11 cellular contexts compared by ENCODE assay signal in genomic region chr2:98502556-98503335, GRCh38. TPM values are rescaled to one million over a fixed set of nuclear protein-coding genes. Genes with fewer than 3 reads are reported as not detected.
A peak's percentile ranks its signal among the peaks of the same experiment; 100 is the strongest.
DNase-seq lines count a peak whose midpoint lies in the region; ATAC-seq and TF ChIP-seq lines count a peak whose summit lies in the region.
"Had no signal": no experiment of that assay in that cellular context is flagged by ENCODE, and none has a peak within 500 bp of the region (broad histone marks: within the 10 kb centered on the region; RNA-seq: fewer than 3 reads in every experiment).

No MANE protein-coding gene starts in this region.

- peak; percentile 61 for ATAC-seq in GM18498 (IDR thresholded peaks at IDR 0.05; ENCODE audit: unreplicated experiment)

- H3K9me3 ChIP-seq in thyroid gland (no peaks in the 10 kb centered on the region), tibial nerve (no peaks in the 10 kb centered on the region)
- H3K9me3 ChIP-seq: pancreas had no signal

- H3K27ac ChIP-seq in thyroid gland = no peak overlapping the region
- peak overlapping the region in 2 of 4 donors; percentile 89 to 95 for H3K27ac ChIP-seq in tibial nerve
- H3K27ac ChIP-seq: pancreas had no signal

- H3K27me3 Mint-ChIP-seq in chondrocyte (ENCODE audit: low read depth) = no peaks in the 10 kb centered on the region

- intact Hi-C loops in thyroid gland (cut with DNase I) = no loop called here

- H3K27ac Mint-ChIP-seq in chondrocyte (ENCODE audit: unreplicated experiment) = no peak overlapping the region

- H3K4me3 Mint-ChIP-seq in chondrocyte (ENCODE audit: unreplicated experiment) = no peak overlapping the region

- DNase-seq in SK-MEL-5 (ENCODE audit: low read depth, low spot score) (peak; percentile 8), fibroblast of mammary gland (ENCODE audit: low read depth) (peak; percentile 66), pons (ENCODE audit: low spot score) (peak; percentile 30), thyroid gland (no peak), tibial nerve (ENCODE audit: low spot score in 2 of 2) (no peak), NCI-H187 treated with DMSO at 0.1 percent for 48 hours (lab: John Stamatoyannopoulos, UW) (no peak), chondrocyte (ENCODE audit: low spot score) (no peak)
- DNase-seq: activated CD4-positive, alpha-beta T cell treated with anti-CD3 and anti-CD28 coated beads for 4 hours; NCI-H1048; pancreas had no signal

- H3K27me3 ChIP-seq in thyroid gland = no peaks in the 10 kb centered on the region
- no peaks in the 10 kb centered on the region for H3K27me3 ChIP-seq in tibial nerve
- H3K27me3 ChIP-seq: pancreas had no signal

- no peaks in the 10 kb centered on the region for H3K36me3 Mint-ChIP-seq in chondrocyte (ENCODE audit: low read depth)

- TF ChIP-seq CTCF in fibroblast of mammary gland (conservative IDR thresholded peaks at IDR 0.05; ENCODE audit: control insufficient read depth, insufficient read depth, low read depth, low read length) (no peak), thyroid gland (IDR thresholded peaks at IDR 0.05) (no peak), tibial nerve (IDR thresholded peaks at IDR 0.05) (no peak), chondrocyte (IDR thresholded peaks at IDR 0.05) (no peak)

- WGBS in thyroid gland, 2 donors = 86 to 88% methylated on average over 4 of the region's 4 CpGs
- WGBS in tibial nerve, 2 donors = 70 to 71% methylated on average over 4 of the region's 4 CpGs

- in situ Hi-C loops in SK-MEL-5 (cut with HindIII; ENCODE audit: low pct_unique_long_range_greater_than_20kb, low sequenced_read_pairs) = no loop called here

- H3K9me3 Mint-ChIP-seq in chondrocyte (ENCODE audit: low read depth) = no peaks in the 10 kb centered on the region

- peaks cover 36% of the 10 kb centered on the region for H3K4me1 Mint-ChIP-seq in chondrocyte (ENCODE audit: low read depth)

- TF ChIP-seq POLR2A in thyroid gland (IDR thresholded peaks at IDR 0.05) = no peak
- TF ChIP-seq POLR2A in tibial nerve (IDR thresholded peaks at IDR 0.05) = no peak

- no peak for TF ChIP-seq EP300 in tibial nerve (IDR thresholded peaks at IDR 0.05)

- H3K4me1 ChIP-seq in thyroid gland (peaks cover 31 to 42% of the 10 kb centered on the region in 2 donors), tibial nerve (peaks cover 0 to 60% (median 38%) of the 10 kb centered on the region in 4 donors)

- no peaks in the 10 kb centered on the region for H3K36me3 ChIP-seq in thyroid gland
- no peaks in the 10 kb centered on the region for H3K36me3 ChIP-seq in tibial nerve
- H3K36me3 ChIP-seq: pancreas had no signal

- H3K4me3 ChIP-seq in fibroblast of mammary gland (ENCODE audit: control insufficient read depth, low read depth, low read length) (no peak overlapping the region), thyroid gland (replicated peaks in 1 of 3) (no peak overlapping the region), tibial nerve (no peak overlapping the region)
- H3K4me3 ChIP-seq: pancreas had no signal

RNA-seq across cellular contexts. Expression of gene INPP4A, which starts 58.1 kb away (rescaled TPM):
- 10.9 and 12.7 TPM in 2 replicates for total RNA-seq in SK-MEL-5 (2014; rRNA removed; shearing (Covaris generic))
- polyA plus RNA-seq in SK-MEL-5 (2015; cell fraction: cytosol; rRNA removed) = 10.5 and 14.0 TPM in 2 replicates
- 37.2 and 37.5 TPM in 2 replicates for polyA plus RNA-seq in SK-MEL-5 (2015; cell fraction: nucleus; rRNA removed)
- total RNA-seq in thyroid gland (10 to 100 TPM; 18.9 to 24.9 (median 23.8) TPM), tibial nerve (10 to 100 TPM; 23.7 to 45.0 (median 30.9) TPM), chondrocyte (25.9 to 33.3 TPM (median 26.1 TPM) in 3 replicates)

Comparison
In these comparisons a context has a peak if more than half of its experiments do, and no peak if none do; other contexts are left out.
1. DNase-seq: peak in SK-MEL-5 (single experiment), fibroblast of mammary gland (single experiment) and pons (single experiment); none in thyroid gland (0 of 2), tibial nerve (0 of 2), NCI-H187 treated with DMSO at 0.1 percent for 48 hours (single experiment) and chondrocyte (single experiment).